In the genomic region with DNA sequence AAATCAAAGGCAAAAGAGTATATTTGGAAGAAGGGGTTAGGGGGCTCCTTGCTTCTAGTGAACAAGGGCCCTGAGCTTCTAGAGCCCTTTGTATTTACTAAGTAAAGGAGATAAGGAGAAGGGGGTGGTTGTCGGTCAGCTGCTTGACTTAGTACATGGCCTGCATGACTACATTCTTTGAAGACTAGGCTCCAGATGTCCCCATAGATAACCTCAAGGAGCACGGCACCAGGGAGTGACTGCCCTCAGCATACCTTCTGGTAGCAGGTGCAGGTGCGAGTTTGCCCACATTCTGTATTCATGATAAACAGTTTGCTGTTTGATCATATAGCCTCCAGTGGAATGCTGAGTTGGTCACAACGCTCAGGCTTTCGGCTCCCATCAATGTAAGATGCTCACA, we compare ENCODE assay signal across 1 cellular context.
TF ChIP-seq lines count a peak whose summit lies in the region.
"Not testable (repeated sequence)": the region's sequence is repeated elsewhere in the genome, so short reads cannot be mapped to it uniquely, and the experiment has no call there.

No MANE protein-coding gene starts in this region.

TF ChIP-seq in K562, 482 proteins besides CTCF, POLR2A, EP300 and RAD21:
- peak in 1 of 2 experiments; percentile 52; a peak in 1 of 4 replicates for TF ChIP-seq TRIM24 (IDR thresholded peaks at IDR 0.05)
- peak; percentile 45; the same call in 1 of the 2 replicates for TF ChIP-seq SOX6 (IDR thresholded peaks at IDR 0.05)
- peak; percentile 58 for TF ChIP-seq TAL1 (IDR thresholded peaks at IDR 0.05)
- 0 out of 2 replicates have a peak, but pooled peaks have one; percentile 20 for TF ChIP-seq MTA2 (IDR thresholded peaks at IDR 0.05; ENCODE audit: low read depth)
- 0 out of 2 replicates have a peak, but pooled peaks have one; percentile 26 for TF ChIP-seq CXXC5 (CRISPR knock-in tag; IDR thresholded peaks at IDR 0.05)
- peak; percentile 70 for TF ChIP-seq ARID1B (IDR thresholded peaks at IDR 0.05)
- peak; percentile 62 for TF ChIP-seq CBFA2T2 (conservative IDR thresholded peaks at IDR 0.05)
- peak; percentile 47; the same call in 1 of the 2 replicates for TF ChIP-seq HMBOX1 (IDR thresholded peaks at IDR 0.05)
- TF ChIP-seq SMARCE1 (IDR thresholded peaks at IDR 0.05) = 0 out of 2 replicates have a peak, but pooled peaks have one; percentile 49
- TF ChIP-seq CBFA2T3 (IDR thresholded peaks at IDR 0.05) = peak; percentile 70
- TF ChIP-seq TEAD4 (IDR thresholded peaks at IDR 0.05; ENCODE audit: low read length) = peak; percentile 50; the same call in 1 of the 2 replicates
- not testable (repeated sequence) for TF ChIP-seq TEAD4 (CRISPR knock-in tag; IDR thresholded peaks at IDR 0.05; ENCODE audit: borderline replicate concordance)
- peak; percentile 23; the same call in 1 of the 2 replicates for TF ChIP-seq L3MBTL2 (IDR thresholded peaks at IDR 0.05)
- TF ChIP-seq, protein P1, sequence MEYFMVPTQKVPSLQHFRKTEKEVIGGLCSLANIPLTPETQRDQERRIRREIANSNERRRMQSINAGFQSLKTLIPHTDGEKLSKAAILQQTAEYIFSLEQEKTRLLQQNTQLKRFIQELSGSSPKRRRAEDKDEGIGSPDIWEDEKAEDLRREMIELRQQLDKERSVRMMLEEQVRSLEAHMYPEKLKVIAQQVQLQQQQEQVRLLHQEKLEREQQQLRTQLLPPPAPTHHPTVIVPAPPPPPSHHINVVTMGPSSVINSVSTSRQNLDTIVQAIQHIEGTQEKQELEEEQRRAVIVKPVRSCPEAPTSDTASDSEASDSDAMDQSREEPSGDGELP (CRISPR knock-in tag; IDR thresholded peaks at IDR 0.05; ENCODE audit: borderline replicate concordance) = peak; percentile 46; the same call in 1 of the 2 replicates
- TF ChIP-seq TCF3 (CRISPR knock-in tag; IDR thresholded peaks at IDR 0.05) = peak; percentile 51
- peak; percentile 28; the same call in 1 of the 2 replicates for TF ChIP-seq CTBP1 (IDR thresholded peaks at IDR 0.05; ENCODE audit: borderline replicate concordance)
- TF ChIP-seq NCOR1 (IDR thresholded peaks at IDR 0.05) = 0 out of 2 replicates have a peak, but pooled peaks have one; percentile 16
- TF ChIP-seq GATA2 (CRISPR knock-in tag; IDR thresholded peaks at IDR 0.05) = peak; percentile 38; the same call in 1 of the 2 replicates
